In the genomic region with DNA sequence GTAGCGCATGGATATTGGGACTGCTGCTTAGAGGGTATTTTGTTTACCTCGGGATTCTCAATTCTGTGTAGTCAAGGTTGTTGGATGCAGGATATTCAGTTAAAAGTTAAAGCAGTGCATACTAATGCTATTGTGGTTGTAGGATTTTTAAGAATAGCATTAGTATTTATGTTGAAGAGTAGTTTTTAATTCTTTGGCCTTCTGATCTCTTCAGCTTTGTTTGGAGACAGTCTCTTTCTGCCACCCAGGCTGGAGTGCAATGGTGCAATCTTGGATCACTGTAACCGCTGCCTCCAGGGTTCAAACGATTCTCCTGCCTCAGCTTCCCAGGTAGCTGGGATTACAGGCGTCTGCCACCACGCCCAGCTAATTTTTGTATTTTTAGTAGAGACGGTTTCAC, we compare ENCODE assay signal across 9 cellular contexts. TPM values are rescaled to one million over a fixed set of nuclear protein-coding genes. Genes with fewer than 3 reads are reported as not detected.
DNase-seq lines count a peak whose midpoint lies in the region; ATAC-seq and TF ChIP-seq lines count a peak whose summit lies in the region.
"Had no signal": no experiment of that assay in that cellular context is flagged by ENCODE, and none has a peak within 500 bp of the region (broad histone marks: within the 10 kb centered on the region; RNA-seq: fewer than 3 reads in every experiment).

No MANE protein-coding gene starts in this region.

- peak overlapping the region; percentile 93 for H3K4me3 Mint-ChIP-seq in activated T-cell treated with anti-CD3 and anti-CD28 coated beads, Interleukin-2, amount 50 U/mL, for 4 hours
- peak overlapping the region; percentile 90 for H3K4me3 Mint-ChIP-seq in activated B cell treated with CpG ODN at 0.5 μM for 24 hours

- no peak for TF ChIP-seq EP300 in gastroesophageal sphincter (IDR thresholded peaks at IDR 0.05)

- peaks cover 24% of the 10 kb centered on the region for H3K36me3 Mint-ChIP-seq in activated T-cell treated with anti-CD3 and anti-CD28 coated beads, Interleukin-2, amount 50 U/mL, for 4 hours (ENCODE audit: insufficient read depth)
- peaks cover 38% of the 10 kb centered on the region for H3K36me3 Mint-ChIP-seq in activated B cell treated with CpG ODN at 0.5 μM for 24 hours (ENCODE audit: low read depth)

- peaks cover 6 to 41% (median 8%) of the 10 kb centered on the region in 3 donors for H3K4me1 ChIP-seq in gastroesophageal sphincter
- peaks cover 30% of the 10 kb centered on the region for H3K4me1 ChIP-seq in thymus (ENCODE audit: control insufficient read depth, insufficient read depth, low read length)

- H3K27ac ChIP-seq in gastroesophageal sphincter, result peak overlapping the region; percentile 99 to 100 (median 100)
- H3K27ac ChIP-seq in thymus (ENCODE audit: low read depth), result peak overlapping the region; percentile 100

- intact Hi-C loops in activated B cell treated with CpG ODN at 0.5 μM for 24 hours (cut with micrococcal nuclease), result loop anchor here (5.0 to 10.0 kb wide), 2 partner anchors 635 to 1893 kb away; partner anchors contain the start of gene AGFG1

- peaks cover 61% of the 10 kb centered on the region for H3K4me1 Mint-ChIP-seq in activated T-cell treated with anti-CD3 and anti-CD28 coated beads, Interleukin-2, amount 50 U/mL, for 4 hours (ENCODE audit: low read depth)
- H3K4me1 Mint-ChIP-seq in activated B cell treated with CpG ODN at 0.5 μM for 24 hours, result peaks cover 82% of the 10 kb centered on the region

- no peaks in the 10 kb centered on the region for H3K27me3 Mint-ChIP-seq in activated T-cell treated with anti-CD3 and anti-CD28 coated beads, Interleukin-2, amount 50 U/mL, for 4 hours (ENCODE audit: low read depth)
- no peaks in the 10 kb centered on the region for H3K27me3 Mint-ChIP-seq in activated B cell treated with CpG ODN at 0.5 μM for 24 hours

- TF ChIP-seq CTCF in activated B cell treated with CpG ODN at 0.5 μM for 24 hours (IDR thresholded peaks at IDR 0.05), result no peak
- no peak for TF ChIP-seq CTCF in gastroesophageal sphincter (IDR thresholded peaks at IDR 0.05)

- ATAC-seq in activated T-cell treated with anti-CD3 and anti-CD28 coated beads, Interleukin-2, amount 50 U/mL, for 4 hours, result no peak
- ATAC-seq in activated B cell treated with CpG ODN at 0.5 μM for 24 hours (ENCODE audit: low read depth) (no peak), gastroesophageal sphincter (no peak), GM19324 (IDR thresholded peaks at IDR 0.05; ENCODE audit: low FRiP score, unreplicated experiment) (no peak)

- H3K9me3 Mint-ChIP-seq in activated T-cell treated with anti-CD3 and anti-CD28 coated beads, Interleukin-2, amount 50 U/mL, for 4 hours, result no peaks in the 10 kb centered on the region
- no peaks in the 10 kb centered on the region for H3K9me3 Mint-ChIP-seq in activated B cell treated with CpG ODN at 0.5 μM for 24 hours

- 87 to 100% methylated on average over 2 to 7 of the region's 7 CpGs for WGBS in gastroesophageal sphincter (ENCODE audit: low coverage in 1 of 2), 2 donors
- 93% methylated on average over 7 of the region's 7 CpGs for WGBS in thymus

- peak overlapping the region; percentile 97 for H3K27ac Mint-ChIP-seq in activated B cell treated with CpG ODN at 0.5 μM for 24 hours

- TF ChIP-seq POLR2A in gastroesophageal sphincter (IDR thresholded peaks at IDR 0.05), result no peak

- DNase-seq in activated T-cell treated with anti-CD3 and anti-CD28 coated beads, Interleukin-2, amount 50 U/mL, for 4 hours, result no peak
- DNase-seq in activated T-cell treated with anti-CD3 and anti-CD28 coated beads for 4 hours, result no peak
- no peak for DNase-seq in activated B cell treated with CpG ODN at 0.5 μM for 24 hours
- no peak for DNase-seq in SW 1271 (lab: John Stamatoyannopoulos, UW)
- no peak for DNase-seq in NCI-H748 treated with DMSO at 0.1 percent for 48 hours (lab: John Stamatoyannopoulos, UW)
- DNase-seq: RPMI8226 had no signal

- H3K36me3 ChIP-seq in gastroesophageal sphincter (no peaks in the 10 kb centered on the region), thymus (ENCODE audit: control insufficient read depth, insufficient read depth) (no peaks in the 10 kb centered on the region)

- POLR2A ChIA-PET in activated B cell treated with CpG ODN at 0.5 μM for 24 hours (lab: Charles Lee), result interaction anchor here (1.3 to 2.7 kb wide), 3 partner anchors 37 to 64 kb away, joined by 5 to 34 read pairs (median 15); partner anchors contain the start of gene IRS1

- H3K4me3 ChIP-seq in gastroesophageal sphincter, result no peak overlapping the region
- peak overlapping the region; percentile 84 for H3K4me3 ChIP-seq in thymus (ENCODE audit: low read length)

- no peaks in the 10 kb centered on the region for H3K27me3 ChIP-seq in gastroesophageal sphincter
- no peaks in the 10 kb centered on the region for H3K27me3 ChIP-seq in thymus (ENCODE audit: control insufficient read depth, insufficient read depth)

- no peaks in the 10 kb centered on the region for H3K9me3 ChIP-seq in gastroesophageal sphincter
- no peaks in the 10 kb centered on the region for H3K9me3 ChIP-seq in thymus (ENCODE audit: control insufficient read depth)

- CTCF ChIA-PET in activated B cell treated with CpG ODN at 0.5 μM for 24 hours (lab: Charles Lee), result interaction anchor here (1.1 kb wide), 1 partner anchor 148 kb away, joined by 3 read pairs; no protein-coding TSS in a partner anchor

RNA-seq across cellular contexts. Expression of gene RHBDD1, which starts 1.5 kb away (rescaled TPM):
- total RNA-seq in activated T-cell treated with anti-CD3 and anti-CD28 coated beads, Interleukin-2, amount 50 U/mL, for 4 hours, result 10 to 100 TPM; 37.9 to 40.0 (median 38.7) TPM
- total RNA-seq in activated B cell treated with CpG ODN at 0.5 μM for 24 hours (71.1 and 90.2 TPM in 2 replicates), gastroesophageal sphincter (10 to 100 TPM; 22.2 to 35.2 (median 24.7) TPM)
- 11.5 TPM for polyA plus RNA-seq in thymus

RNA-seq across cellular contexts. Expression of gene IRS1, which starts 37.7 kb away (rescaled TPM):
- 1 to 10 TPM; 3.9 to 4.6 (median 4.6) TPM for total RNA-seq in activated T-cell treated with anti-CD3 and anti-CD28 coated beads, Interleukin-2, amount 50 U/mL, for 4 hours
- total RNA-seq in activated B cell treated with CpG ODN at 0.5 μM for 24 hours (3.2 and 3.6 TPM in 2 replicates), gastroesophageal sphincter (10 to 100 TPM; 17.4 to 39.0 (median 25.3) TPM)
- 11.5 TPM for polyA plus RNA-seq in thymus
